1 cellular context compared by ENCODE assay signal in genomic region chr6:146876271-146877151, GRCh38.
TF ChIP-seq lines count a peak whose summit lies in the region.

No MANE protein-coding gene starts in this region.

TF ChIP-seq in K562, 482 proteins besides CTCF, POLR2A, EP300 and RAD21 (continued from another document):
- TF ChIP-seq MGA (IDR thresholded peaks at IDR 0.05) (peak; percentile 63), NEUROD1 (IDR thresholded peaks at IDR 0.05; ENCODE audit: borderline replicate concordance, low read depth, low read length, partially characterized antibody) (peak; percentile 93), RREB1 (CRISPR knock-in tag; IDR thresholded peaks at IDR 0.05) (0 out of 2 replicates have a peak, but pooled peaks have one; percentile 14), GABPB2 (CRISPR knock-in tag; conservative IDR thresholded peaks at IDR 0.05) (no peak), USF2 (CRISPR knock-in tag; IDR thresholded peaks at IDR 0.05) (no peak), POLR2AphosphoS5 (IDR thresholded peaks at IDR 0.05; ENCODE audit: control insufficient read depth, insufficient read depth, low read depth, low read length) (peak; percentile 88), ZNF316 (IDR thresholded peaks at IDR 0.05) (peak; percentile 88), PTRF (tag; IDR thresholded peaks at IDR 0.05) (0 out of 2 replicates have a peak, but pooled peaks have one; percentile 20), TARDBP (IDR thresholded peaks at IDR 0.05) (peak; percentile 87; the same call in 1 of the 2 replicates), ZBTB9 (CRISPR knock-in tag; IDR thresholded peaks at IDR 0.05) (peak; percentile 37), DMBX1 (CRISPR knock-in tag; IDR thresholded peaks at IDR 0.05; ENCODE audit: borderline replicate concordance) (peak; percentile 62; the same call in 1 of the 2 replicates), ZNF197 (CRISPR knock-in tag; IDR thresholded peaks at IDR 0.05; ENCODE audit: low read depth) (peak; percentile 98), RB1 (IDR thresholded peaks at IDR 0.05; ENCODE audit: low read depth) (no peak), TFAP4 (CRISPR knock-in tag; IDR thresholded peaks at IDR 0.05; ENCODE audit: borderline replicate concordance) (peak; percentile 36; the same call in 1 of the 2 replicates), GMEB1 (CRISPR knock-in tag; IDR thresholded peaks at IDR 0.05) (peak; percentile 22; the same call in 1 of the 2 replicates)
TF ChIP-seq in K562: peak in this region for 214.
